In genomic region chr17:31319253-31319661, GRCh38 we compare ENCODE assay signal across 11 cellular contexts. TPM values are rescaled to one million over a fixed set of nuclear protein-coding genes. Genes with fewer than 3 reads are reported as not detected.
DNase-seq lines count a peak whose midpoint lies in the region; ATAC-seq, FAIRE-seq and TF ChIP-seq lines count a peak whose summit lies in the region.
"Had no signal": no experiment of that assay in that cellular context is flagged by ENCODE, and none has a peak within 500 bp of the region (broad histone marks: within the 10 kb centered on the region; RNA-seq: fewer than 3 reads in every experiment).

No MANE protein-coding gene starts in this region.

- H3K36me3 ChIP-seq in Loucy (ENCODE audit: insufficient read depth, low read length) (no peaks in the 10 kb centered on the region), spleen (peaks cover 0 to 6% (median 0%) of the 10 kb centered on the region in 6 donors)
- H3K36me3 ChIP-seq: cardiac muscle cell had no signal

- ATAC-seq in GM18867 (IDR thresholded peaks at IDR 0.05; ENCODE audit: unreplicated experiment) = peak; percentile 39

- no peak for FAIRE-seq in urothelium cell line (lab: Jason Lieb, UNC)

- no peak overlapping the region for H2AFZ ChIP-seq in Loucy (ENCODE audit: low read length)

- peak in 1 of 3 donors; percentile 24 for TF ChIP-seq POLR2A in spleen (IDR thresholded peaks at IDR 0.05)

- 23 to 41% (median 30%) methylated on average over 2 of the region's 2 CpGs for WGBS in spleen, 5 donors

- peak overlapping the region; percentile 74 for H3K9ac ChIP-seq in Loucy (ENCODE audit: low read depth, low read length, poor library complexity, severe bottlenecking)

- TF ChIP-seq CTCF in Loucy (conservative IDR thresholded peaks at IDR 0.05; ENCODE audit: low read length) = no peak
- TF ChIP-seq CTCF in spleen (IDR thresholded peaks at IDR 0.05 in 8 of 11, conservative IDR thresholded peaks at IDR 0.05 in 3 of 11) = no peak

- H3F3A ChIP-seq in Loucy (ENCODE audit: low read depth) = peaks cover 7% of the 10 kb centered on the region

- no peaks in the 10 kb centered on the region for H3K9me2 ChIP-seq in Loucy (replicated peaks; ENCODE audit: low read depth, low read length)

- H3K9me3 ChIP-seq in Loucy (ENCODE audit: insufficient read depth, low read depth, low read length) (no peaks in the 10 kb centered on the region), spleen (no peaks in the 10 kb centered on the region)

- no peaks in the 10 kb centered on the region for H4K20me1 ChIP-seq in Loucy (ENCODE audit: insufficient read depth, low read length, poor library complexity, severe bottlenecking)

- peak overlapping the region; percentile 83 for H3K4me2 ChIP-seq in Loucy (ENCODE audit: low read depth, low read length, poor library complexity, severe bottlenecking)

- peaks cover 62% of the 10 kb centered on the region for H3K79me2 ChIP-seq in Loucy (ENCODE audit: insufficient read depth, low read length)

- H3K4me1 ChIP-seq in Loucy (ENCODE audit: insufficient read depth, low read length, poor library complexity, severe bottlenecking) (peaks cover 60% of the 10 kb centered on the region), spleen (peaks cover 13 to 86% (median 46%) of the 10 kb centered on the region in 6 donors)

- H3K27ac ChIP-seq in angular gyrus (ENCODE audit: low read depth, low read length) (peak overlapping the region; percentile 81), spleen (peak overlapping the region; percentile 66 to 94 (median 91))

- DNase-seq in spleen (no peak), urothelium cell line (ENCODE audit: low spot score) (no peak), SHP77 (lab: John Stamatoyannopoulos, UW) (no peak), NCI-H748 treated with DMSO at 0.1 percent for 48 hours (lab: John Stamatoyannopoulos, UW) (no peak)
- no peak for DNase-seq in effector CD8-positive, alpha-beta T cell (lab: John Stamatoyannopoulos, UW)
- DNase-seq: NCI-H187 treated with DMSO at 0.1 percent for 48 hours, retina had no signal

- H3K27me3 ChIP-seq in Loucy (ENCODE audit: insufficient read depth, low read length, poor library complexity, severe bottlenecking) (no peaks in the 10 kb centered on the region), spleen (replicated peaks in 1 of 7) (no peaks in the 10 kb centered on the region)
- H3K27me3 ChIP-seq: cardiac muscle cell had no signal

- H3K4me3 ChIP-seq in Loucy (ENCODE audit: low read length, poor library complexity, severe bottlenecking) (peak overlapping the region; percentile 73), spleen (peak overlapping the region in 7 of 8 donors; percentile 6 to 70 (median 37))
- H3K4me3 ChIP-seq: cardiac muscle cell had no signal

- intact Hi-C loops in spleen (cut with DNase I; ENCODE audit: low total_unique reads) = no loop called here

RNA-seq across cellular contexts. Expression of gene EVI2A, which starts 2.2 kb away (rescaled TPM):
- total RNA-seq in spleen = 10 to 100 TPM; 27.0 to 52.8 (median 31.9) TPM
- 10 to 100 TPM; 46.8 to 79.7 (median 68.0) TPM for polyA plus RNA-seq in spleen
- total RNA-seq: cardiac muscle cell had no signal

RNA-seq across cellular contexts. Expression of gene EVI2B, which starts 5.4 kb away (rescaled TPM):
- total RNA-seq in spleen = 100 to 1,000 TPM; 115 to 220 (median 166) TPM
- polyA plus RNA-seq in spleen = 100 to 1,000 TPM; 109 to 154 (median 123) TPM
- total RNA-seq: cardiac muscle cell had no signal

RNA-seq across cellular contexts. Expression of gene OMG, which starts 22.2 kb away (rescaled TPM):
- total RNA-seq in spleen = 10 to 100 TPM in 1 of 7 donors, 1 to 10 TPM in 3, under 1 TPM in 2, not detected in 1; 0.44 to 14.5 (median 4.3) TPM
- polyA plus RNA-seq in spleen = 1 to 10 TPM in 1 of 3 donors, under 1 TPM in 2; 0.41 to 7.3 (median 0.94) TPM
- total RNA-seq: cardiac muscle cell had no signal
